ENCODE assay signal across 16 cellular contexts in genomic region chrX:75229774-75230173, GRCh38. TPM values are rescaled to one million over a fixed set of nuclear protein-coding genes. Genes with fewer than 3 reads are reported as not detected.
DNase-seq lines count a peak whose midpoint lies in the region; ATAC-seq and TF ChIP-seq lines count a peak whose summit lies in the region.
"Had no signal": no experiment of that assay in that cellular context is flagged by ENCODE, and none has a peak within 500 bp of the region (broad histone marks: within the 10 kb centered on the region; RNA-seq: fewer than 3 reads in every experiment).

No MANE protein-coding gene starts in this region.

- no peaks in the 10 kb centered on the region for H3K4me1 ChIP-seq in foreskin keratinocyte
- H3K4me1 ChIP-seq: BLaER1 treated with 17β-estradiol and CSF1 and Interleukin-3, amounts not matched to agents 10 nM and 100 nM; suprapubic skin had no signal

- no peak overlapping the region for H3K4me3 ChIP-seq in GM06990 (replicated peaks; ENCODE audit: low read depth, low read length)
- H3K4me3 ChIP-seq: BLaER1 treated with 17β-estradiol and CSF1 and Interleukin-3, amounts not matched to agents 10 nM and 100 nM; suprapubic skin had no signal

- H3K36me3 ChIP-seq in GM06990 (ENCODE audit: control insufficient read depth, insufficient read depth, low read length): no peaks in the 10 kb centered on the region
- H3K36me3 ChIP-seq: BLaER1 treated with 17β-estradiol and CSF1 and Interleukin-3, amounts not matched to agents 10 nM and 100 nM; suprapubic skin had no signal

- no peaks in the 10 kb centered on the region for H3K27me3 ChIP-seq in GM06990 (replicated peaks; ENCODE audit: control insufficient read depth, insufficient read depth, low read length)
- H3K27me3 ChIP-seq in foreskin keratinocyte: no peaks in the 10 kb centered on the region
- H3K27me3 ChIP-seq: suprapubic skin had no signal

- peak; percentile 97 for ATAC-seq in GM18907 (IDR thresholded peaks at IDR 0.05; ENCODE audit: unreplicated experiment)
- peak; percentile 84 for ATAC-seq in GM21786 (IDR thresholded peaks at IDR 0.05; ENCODE audit: unreplicated experiment)
- ATAC-seq in HG03442 (IDR thresholded peaks at IDR 0.05; ENCODE audit: unreplicated experiment): peak; percentile 93
- no peak for ATAC-seq in foreskin keratinocyte
- ATAC-seq: left cardiac atrium, Panc1 had no signal

- TF ChIP-seq CTCF in GM06990 (IDR thresholded peaks at IDR 0.05; ENCODE audit: insufficient read depth, low read length, poor library complexity, severe bottlenecking) (no peak), foreskin keratinocyte (conservative IDR thresholded peaks at IDR 0.05) (no peak)

- DNase-seq in GM06990 (ENCODE audit: extremely low read depth, insufficient read length): peak; percentile 18
- no peak for DNase-seq in SK-N-DZ (ENCODE audit: low spot score)
- no peak for DNase-seq in NCI-H2107 (lab: John Stamatoyannopoulos, UW)
- DNase-seq in foreskin keratinocyte: no peak
- no peak for DNase-seq in stimulated activated naive CD4-positive, alpha-beta T cell treated with Interleukin-2 at 50 U/mL for 16 hours (lab: John Stamatoyannopoulos, UW)
- DNase-seq: activated effector memory CD4-positive, alpha-beta T cell treated with Interleukin-2 at 50 U/mL for 16 hours; left cardiac atrium; NCI-H1092; occipital lobe; stimulated activated CD4-positive, alpha-beta T cell treated with anti-CD3 and anti-CD28 coated beads, Interleukin-2, amount 100 ng/mL, for 48 hours had no signal

- H3K27ac ChIP-seq in foreskin keratinocyte: no peak overlapping the region
- H3K27ac ChIP-seq: BLaER1 treated with 17β-estradiol and CSF1 and Interleukin-3, amounts not matched to agents 10 nM and 100 nM; suprapubic skin had no signal

RNA-seq across cellular contexts. Expression of gene UPRT, which starts 44.1 kb away (rescaled TPM):
- polyA plus RNA-seq in SK-N-DZ (2014; cell fraction: cytosol; rRNA removed): 12.9 and 14.3 TPM in 2 replicates
- polyA plus RNA-seq in SK-N-DZ (2014; cell fraction: nucleus; rRNA removed): 8.9 and 10.5 TPM in 2 replicates
- total RNA-seq in foreskin keratinocyte: 9.9 and 11.4 TPM in 2 replicates
- polyA plus RNA-seq in foreskin keratinocyte: 5.9 and 7.0 TPM in 2 replicates
